ENCODE assay signal across 19 cellular contexts in genomic region chr2:66548422-66548821, GRCh38.
"Had no signal": no experiment of that assay in that cellular context is flagged by ENCODE, and none has a peak within 500 bp of the region (broad histone marks: within the 10 kb centered on the region; RNA-seq: fewer than 3 reads in every experiment).

No MANE protein-coding gene starts in this region.

- H3K4me1 ChIP-seq: gastrocnemius medialis had no signal

- H3K27me3 ChIP-seq: esophagus squamous epithelium, gastrocnemius medialis, sigmoid colon had no signal

- ATAC-seq: gastrocnemius medialis; left ventricle myocardium superior; stimulated activated naive B cell treated with anti-CD40 and anti-IgM and Interleukin-4, amounts not matched to agents 10 μg/mL and 1 μg/mL and 100 μg/mL, for 72 hours had no signal

- H3K9me3 ChIP-seq: esophagus squamous epithelium, gastrocnemius medialis, sigmoid colon had no signal

- H3K27ac ChIP-seq: gastrocnemius medialis had no signal

- DNase-seq: activated CD4-positive, alpha-beta T cell treated with anti-CD3 and anti-CD28 coated beads for 1 hour; activated gamma-delta T cell treated with Interleukin-2 at 50 U/mL for 16 hours; activated T-cell treated with anti-CD3 and anti-CD28 coated beads, Interleukin-2, amount 50 U/mL, for 1 hour; aorta; caudate nucleus; dermis blood vessel endothelial cell; effector CD8-positive, alpha-beta T cell; esophagus squamous epithelium; gastrocnemius medialis; left ventricle myocardium superior; occipital lobe; posterior cingulate gyrus; sigmoid colon; stimulated activated CD4-positive, alpha-beta T cell treated with anti-CD3 and anti-CD28 coated beads, Interleukin-15, amount 100 ng/mL, for 24 hours; stimulated activated CD8-positive, alpha-beta memory T cell treated with anti-CD3 and anti-CD28 coated beads, Interleukin-4, amount 100 ng/mL, for 48 hours; stimulated activated naive B cell treated with anti-CD40 and anti-IgM and Interleukin-4, amounts not matched to agents 10 μg/mL and 1 μg/mL and 100 μg/mL, for 72 hours; T-helper 1 cell; trophoblast cell had no signal

- H3K4me3 ChIP-seq: esophagus squamous epithelium, gastrocnemius medialis, sigmoid colon, smooth muscle cell had no signal

- H3K36me3 ChIP-seq: gastrocnemius medialis had no signal
